In genomic region chr11:66607126-66607834, GRCh38 we compare ENCODE assay signal across 8 cellular contexts. TPM values are rescaled to one million over a fixed set of nuclear protein-coding genes. Genes with fewer than 3 reads are reported as not detected.
DNase-seq lines count a peak whose midpoint lies in the region; ATAC-seq, FAIRE-seq and TF ChIP-seq lines count a peak whose summit lies in the region.

No MANE protein-coding gene starts in this region.

- H3K27ac ChIP-seq in A549 (peak overlapping the region; percentile 58 to 82), muscle layer of colon (ENCODE audit: low read depth, low read length) (peak overlapping the region; percentile 62)

- peaks cover 14% of the 10 kb centered on the region; the same call in 1 of the 2 replicates for H3K36me3 ChIP-seq in MG63
- peaks cover 33% of the 10 kb centered on the region for H3K36me3 ChIP-seq in muscle layer of colon (ENCODE audit: insufficient read depth, low read length)

- TF ChIP-seq RAD21 in A549 (conservative IDR thresholded peaks at IDR 0.05 in 1 of 2, IDR thresholded peaks at IDR 0.05 in 1 of 2) = no peak

- H3K27me3 ChIP-seq in MG63 = no peaks in the 10 kb centered on the region
- H3K27me3 ChIP-seq in muscle layer of colon (ENCODE audit: control insufficient read depth in 1 of 2, insufficient read depth in 2 of 2, low read length in 2 of 2) = no peaks in the 10 kb centered on the region

- DNase-seq in A549 (ENCODE audit: low read depth in 1 of 2, low spot score in 1 of 2) (peak in 1 of 2 experiments; percentile 55), MG63 (peak; percentile 98), epithelial cell of esophagus (ENCODE audit: low read depth) (peak; percentile 56), NCI-H524 (lab: John Stamatoyannopoulos, UW) (no peak), GM10248 (ENCODE audit: extremely low spot score) (no peak), T-helper 9 cell (no peak)
- DNase-seq in activated T-helper 2 cell treated with anti-CD3 and anti-CD28 coated beads, Interferon-gamma antibody, Interleukin-2, Interleukin-4, amounts not matched to agents 10 μg/mL and 5 μg/mL and 100 μg/mL, durations not matched to agents 14 hours and 24 hours and 36 hours (ENCODE audit: low spot score) = no peak

- no peak for FAIRE-seq in A549 (lab: Jason Lieb, UNC)

- peak overlapping the region; percentile 50 for H3K4me2 ChIP-seq in A549

- intact Hi-C loops in activated T-helper 2 cell treated with anti-CD3 and anti-CD28 coated beads, Interferon-gamma antibody, Interleukin-2, Interleukin-4, amounts not matched to agents 10 μg/mL and 5 μg/mL and 100 μg/mL, durations not matched to agents 14 hours and 24 hours and 36 hours (cut with micrococcal nuclease) = no loop called here

- 0 out of 5 replicates have a peak, but pooled peaks of 1 of the 2 experiments have one; percentile 29 for TF ChIP-seq EP300 in A549 (IDR thresholded peaks at IDR 0.05)

- H3K9me3 ChIP-seq in A549 (no peaks in the 10 kb centered on the region), MG63 (no peaks in the 10 kb centered on the region; the same call in 1 of the 2 replicates), muscle layer of colon (ENCODE audit: low read length) (no peaks in the 10 kb centered on the region)

- ATAC-seq in A549 = peak; percentile 79 to 81

- H3K4me3 ChIP-seq in A549 = no peak overlapping the region
- H3K4me3 ChIP-seq in MG63 = no peak overlapping the region
- no peak overlapping the region for H3K4me3 ChIP-seq in epithelial cell of esophagus (ENCODE audit: low read length)
- no peak overlapping the region for H3K4me3 ChIP-seq in muscle layer of colon (ENCODE audit: low read depth in 1 of 2, low read length in 2 of 2)

- no peaks in the 10 kb centered on the region for H3K27me3 Mint-ChIP-seq in activated T-helper 2 cell treated with anti-CD3 and anti-CD28 coated beads, Interferon-gamma antibody, Interleukin-2, Interleukin-4, amounts not matched to agents 10 μg/mL and 5 μg/mL and 100 μg/mL, durations not matched to agents 14 hours and 24 hours and 36 hours (ENCODE audit: low read depth)

- H3K4me1 ChIP-seq in A549 = peaks cover 30% of the 10 kb centered on the region
- H3K4me1 ChIP-seq in muscle layer of colon (ENCODE audit: insufficient read depth, low read length) = peaks cover 26% of the 10 kb centered on the region

- H3K9me3 Mint-ChIP-seq in activated T-helper 2 cell treated with anti-CD3 and anti-CD28 coated beads, Interferon-gamma antibody, Interleukin-2, Interleukin-4, amounts not matched to agents 10 μg/mL and 5 μg/mL and 100 μg/mL, durations not matched to agents 14 hours and 24 hours and 36 hours = no peaks in the 10 kb centered on the region

- POLR2A ChIA-PET in A549 (lab: Yijun Ruan, JAX) = interaction anchor here (1.0 to 3.0 kb wide), 4 partner anchors 10 to 70 kb away, joined by 4 to 44 read pairs (median 10); partner anchors contain the start of genes CCDC87, RBM14, RBM4 and RBM4B
- POLR2A ChIA-PET in GM10248 (lab: Yijun Ruan, JAX) = interaction anchor here (0.6 to 0.7 kb wide), 2 partner anchors 8 to 32 kb away, joined by 3 to 5 read pairs; no protein-coding TSS in a partner anchor

- H3K4me3 Mint-ChIP-seq in activated T-helper 2 cell treated with anti-CD3 and anti-CD28 coated beads, Interferon-gamma antibody, Interleukin-2, Interleukin-4, amounts not matched to agents 10 μg/mL and 5 μg/mL and 100 μg/mL, durations not matched to agents 14 hours and 24 hours and 36 hours (ENCODE audit: low read depth) = no peak overlapping the region

- no peak for TF ChIP-seq CTCF in A549 (IDR thresholded peaks at IDR 0.05)
- no peak for TF ChIP-seq CTCF in epithelial cell of esophagus (IDR thresholded peaks at IDR 0.05; ENCODE audit: insufficient read depth, low read depth, low read length, missing control alignments)
- no peak for TF ChIP-seq CTCF in GM10248 (IDR thresholded peaks at IDR 0.05; ENCODE audit: control extremely low read depth, extremely low read depth, low read depth, missing control alignments)

- no peak overlapping the region for H3K9ac ChIP-seq in muscle layer of colon (ENCODE audit: low read length)

- peaks cover 15% of the 10 kb centered on the region for H3K4me1 Mint-ChIP-seq in activated T-helper 2 cell treated with anti-CD3 and anti-CD28 coated beads, Interferon-gamma antibody, Interleukin-2, Interleukin-4, amounts not matched to agents 10 μg/mL and 5 μg/mL and 100 μg/mL, durations not matched to agents 14 hours and 24 hours and 36 hours (ENCODE audit: low read depth)

- no peak overlapping the region for H3K27ac Mint-ChIP-seq in activated T-helper 2 cell treated with anti-CD3 and anti-CD28 coated beads, Interferon-gamma antibody, Interleukin-2, Interleukin-4, amounts not matched to agents 10 μg/mL and 5 μg/mL and 100 μg/mL, durations not matched to agents 14 hours and 24 hours and 36 hours

- CTCF ChIA-PET in A549 (lab: Yijun Ruan, JAX) (interaction anchor here (0.6 to 1.9 kb wide), 8 partner anchors 8 to 199 kb away, joined by 3 to 8 read pairs (median 6); no protein-coding TSS in a partner anchor), GM10248 (lab: Yijun Ruan, JAX) (interaction anchor here (0.7 to 2.3 kb wide), 4 partner anchors 9 to 71 kb away, joined by 3 to 6 read pairs (median 4); partner anchors contain the start of genes CCDC87, CCS and RBM14)

- 21% methylated on average over 8 of the region's 8 CpGs for WGBS in A549 (ENCODE audit: missing lambda C conversion rate)

- no peak for TF ChIP-seq POLR2A in A549 (IDR thresholded peaks at IDR 0.05; ENCODE audit: low read length)

- H3K36me3 Mint-ChIP-seq in activated T-helper 2 cell treated with anti-CD3 and anti-CD28 coated beads, Interferon-gamma antibody, Interleukin-2, Interleukin-4, amounts not matched to agents 10 μg/mL and 5 μg/mL and 100 μg/mL, durations not matched to agents 14 hours and 24 hours and 36 hours (ENCODE audit: low read depth) = peaks cover 11% of the 10 kb centered on the region

TF ChIP-seq in A549, 52 proteins besides CTCF, POLR2A, EP300 and RAD21 (continues in another document):
- no peak for TF ChIP-seq HDAC2 (IDR thresholded peaks at IDR 0.05)
- no peak; the same call in 1 of the 2 replicates for TF ChIP-seq FOSL2 (IDR thresholded peaks at IDR 0.05)
- peak; percentile 54 for TF ChIP-seq FOSL2 (CRISPR knock-in tag; IDR thresholded peaks at IDR 0.05)
- TF ChIP-seq JUNB (IDR thresholded peaks at IDR 0.05) = peak; percentile 17; the same call in 1 of the 2 replicates

RNA-seq across cellular contexts. Expression of gene RBM14, which starts 9.2 kb away (rescaled TPM):
- 33.0 and 38.0 TPM in 2 replicates for polyA plus RNA-seq in A549 (2011; rRNA removed)
- polyA plus RNA-seq in A549 (2012; cell fraction: cytosol; rRNA removed) = 32.6 and 51.6 TPM in 2 replicates
- polyA plus RNA-seq in A549 (2012; cell fraction: nucleus; rRNA removed) = 132 and 133 TPM in 2 replicates
- polyA plus RNA-seq in A549 (2017; fragmentation: RNase III; extraction: RNeasy Plus Mini Kit Qiagen cat#74134 plus additional on column Dnase treatment) = 99.7 to 103 TPM (median 102 TPM) in 3 replicates
- 32.9 and 45.6 TPM in 2 replicates for polyA minus RNA-seq in A549 (2011; rRNA and poly(A)+ RNA removed)
- total RNA-seq in MG63 (2014; rRNA removed; shearing (Covaris generic); ENCODE audit: low replicate concordance) = 19.9 and 27.4 TPM in 2 replicates
- total RNA-seq in activated T-helper 2 cell treated with anti-CD3 and anti-CD28 coated beads, Interferon-gamma antibody, Interleukin-2, Interleukin-4, amounts not matched to agents 10 μg/mL and 5 μg/mL and 100 μg/mL, durations not matched to agents 14 hours and 24 hours and 36 hours = 188 and 197 TPM in 2 replicates

RNA-seq across cellular contexts. Expression of gene CCS, which starts 14.3 kb away (rescaled TPM):
- 17.2 and 18.3 TPM in 2 replicates for polyA plus RNA-seq in A549 (2011; rRNA removed)
- polyA plus RNA-seq in A549 (2012; cell fraction: cytosol; rRNA removed) = 41.4 and 42.6 TPM in 2 replicates
- polyA plus RNA-seq in A549 (2012; cell fraction: nucleus; rRNA removed) = 87.4 and 92.4 TPM in 2 replicates
- polyA plus RNA-seq in A549 (2017; fragmentation: RNase III; extraction: RNeasy Plus Mini Kit Qiagen cat#74134 plus additional on column Dnase treatment) = 40.3 to 48.2 TPM (median 46.5 TPM) in 3 replicates
- polyA minus RNA-seq in A549 (2011; rRNA and poly(A)+ RNA removed) = 24.2 and 25.3 TPM in 2 replicates
- total RNA-seq in MG63 (2014; rRNA removed; shearing (Covaris generic); ENCODE audit: low replicate concordance) = 29.3 and 37.6 TPM in 2 replicates
- total RNA-seq in activated T-helper 2 cell treated with anti-CD3 and anti-CD28 coated beads, Interferon-gamma antibody, Interleukin-2, Interleukin-4, amounts not matched to agents 10 μg/mL and 5 μg/mL and 100 μg/mL, durations not matched to agents 14 hours and 24 hours and 36 hours = 30.4 and 31.1 TPM in 2 replicates

RNA-seq across cellular contexts. Expression of gene CCDC87, which starts 14.4 kb away (rescaled TPM):
- polyA plus RNA-seq in A549 (2011; rRNA removed) (0.47 and 0.54 TPM in 2 replicates), A549 (2017; fragmentation: RNase III; extraction: RNeasy Plus Mini Kit Qiagen cat#74134 plus additional on column Dnase treatment) (0.56 to 0.68 TPM (median 0.65 TPM) in 3 replicates)
- 0.14 and 0.19 TPM in 2 replicates for polyA plus RNA-seq in A549 (2012; cell fraction: cytosol; rRNA removed)
- polyA plus RNA-seq in A549 (2012; cell fraction: nucleus; rRNA removed) = 0.22 and 0.31 TPM in 2 replicates
- 0.21 and 0.39 TPM in 2 replicates for polyA minus RNA-seq in A549 (2011; rRNA and poly(A)+ RNA removed)
- total RNA-seq in MG63 (2014; rRNA removed; shearing (Covaris generic); ENCODE audit: low replicate concordance) = not detected in 2 replicates
- total RNA-seq in activated T-helper 2 cell treated with anti-CD3 and anti-CD28 coated beads, Interferon-gamma antibody, Interleukin-2, Interleukin-4, amounts not matched to agents 10 μg/mL and 5 μg/mL and 100 μg/mL, durations not matched to agents 14 hours and 24 hours and 36 hours = 0.09 and 0.14 TPM in 2 replicates

RNA-seq across cellular contexts. Expression of gene RBM4, which starts 31.2 kb away (rescaled TPM):
- polyA plus RNA-seq in A549 (2011; rRNA removed) (190 and 264 TPM in 2 replicates), A549 (2017; fragmentation: RNase III; extraction: RNeasy Plus Mini Kit Qiagen cat#74134 plus additional on column Dnase treatment) (164 to 171 TPM (median 168 TPM) in 3 replicates)
- 185 and 196 TPM in 2 replicates for polyA plus RNA-seq in A549 (2012; cell fraction: cytosol; rRNA removed)
- 198 and 233 TPM in 2 replicates for polyA plus RNA-seq in A549 (2012; cell fraction: nucleus; rRNA removed)
- 131 and 144 TPM in 2 replicates for polyA minus RNA-seq in A549 (2011; rRNA and poly(A)+ RNA removed)
- 136 and 213 TPM in 2 replicates for total RNA-seq in MG63 (2014; rRNA removed; shearing (Covaris generic); ENCODE audit: low replicate concordance)
- total RNA-seq in activated T-helper 2 cell treated with anti-CD3 and anti-CD28 coated beads, Interferon-gamma antibody, Interleukin-2, Interleukin-4, amounts not matched to agents 10 μg/mL and 5 μg/mL and 100 μg/mL, durations not matched to agents 14 hours and 24 hours and 36 hours = 125 and 129 TPM in 2 replicates

RNA-seq across cellular contexts. Expression of gene CTSF, which starts 38.9 kb away (rescaled TPM):
- 19.2 and 29.1 TPM in 2 replicates for polyA plus RNA-seq in A549 (2011; rRNA removed)
- 17.2 and 23.0 TPM in 2 replicates for polyA plus RNA-seq in A549 (2012; cell fraction: cytosol; rRNA removed)
- 48.8 and 53.2 TPM in 2 replicates for polyA plus RNA-seq in A549 (2012; cell fraction: nucleus; rRNA removed)
- 23.0 to 32.1 TPM (median 29.8 TPM) in 3 replicates for polyA plus RNA-seq in A549 (2017; fragmentation: RNase III; extraction: RNeasy Plus Mini Kit Qiagen cat#74134 plus additional on column Dnase treatment)
- polyA minus RNA-seq in A549 (2011; rRNA and poly(A)+ RNA removed) = 17.2 and 25.4 TPM in 2 replicates
- 13.0 and 17.7 TPM in 2 replicates for total RNA-seq in MG63 (2014; rRNA removed; shearing (Covaris generic); ENCODE audit: low replicate concordance)
- 0.73 and 0.85 TPM in 2 replicates for total RNA-seq in activated T-helper 2 cell treated with anti-CD3 and anti-CD28 coated beads, Interferon-gamma antibody, Interleukin-2, Interleukin-4, amounts not matched to agents 10 μg/mL and 5 μg/mL and 100 μg/mL, durations not matched to agents 14 hours and 24 hours and 36 hours

Comparison
In these comparisons a context has a peak if more than half of its experiments do, and no peak if none do; other contexts are left out.
1. DNase-seq: peak in MG63 (single experiment) and epithelial cell of esophagus (single experiment); none in NCI-H524 (0 of 2), GM10248 (single experiment), activated T-helper 2 cell treated with anti-CD3 and anti-CD28 coated beads, Interferon-gamma antibody, Interleukin-2, Interleukin-4, amounts not matched to agents 10 μg/mL and 5 μg/mL and 100 μg/mL, durations not matched to agents 14 hours and 24 hours and 36 hours (single experiment) and T-helper 9 cell (single experiment).